ENCODE assay signal across 8 cellular contexts in the genomic region with DNA sequence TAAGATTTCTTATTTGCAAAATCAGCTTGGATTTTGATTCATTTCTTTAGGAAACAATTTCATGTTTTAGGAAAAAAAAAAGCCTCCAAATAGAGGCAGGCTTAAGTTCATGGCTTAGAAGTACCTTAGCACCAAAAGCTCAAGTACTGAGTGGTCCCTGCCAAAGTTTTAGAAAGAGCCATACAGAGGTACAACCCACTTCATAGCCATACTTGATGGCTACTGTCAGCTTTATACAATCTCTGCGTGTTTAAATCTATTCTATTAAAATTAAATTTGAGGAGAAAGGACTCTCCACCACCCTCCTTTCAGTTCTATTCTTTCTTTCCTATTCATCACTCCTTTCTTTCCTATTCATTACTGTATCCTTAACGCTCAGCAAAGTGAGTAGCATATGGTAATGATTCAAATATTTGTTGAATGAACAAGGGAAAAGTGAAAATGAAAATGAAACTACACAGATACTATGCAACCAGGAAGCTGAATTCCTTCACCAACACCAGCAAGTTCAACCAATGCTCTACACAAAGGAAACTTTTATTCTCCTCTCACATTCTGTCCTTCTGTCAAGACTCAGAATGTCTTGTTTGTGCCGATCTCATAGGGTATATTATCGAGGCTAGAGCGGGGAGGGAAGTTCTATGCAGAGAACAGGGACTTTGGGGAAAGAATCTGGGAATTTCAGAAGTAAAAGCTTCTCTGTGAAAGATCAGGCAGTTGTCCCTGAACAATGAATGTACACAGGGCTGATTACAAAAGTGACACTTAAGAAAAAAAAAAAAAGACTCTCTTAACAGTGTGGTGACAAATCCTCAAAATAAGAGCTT.
DNase-seq lines count a peak whose midpoint lies in the region; ATAC-seq and TF ChIP-seq lines count a peak whose summit lies in the region.

No MANE protein-coding gene starts in this region.

- peak overlapping the region; percentile 86 for H2AFZ ChIP-seq in fibroblast of lung (ENCODE audit: low read length)

- no peaks in the 10 kb centered on the region for H3K79me2 ChIP-seq in fibroblast of lung (ENCODE audit: control insufficient read depth, insufficient read depth, low read length)

- no peaks in the 10 kb centered on the region for H4K20me1 ChIP-seq in fibroblast of lung (ENCODE audit: control insufficient read depth, extremely low read depth, insufficient read depth, low read length)

- no peaks in the 10 kb centered on the region for H3K4me1 ChIP-seq in fibroblast of lung (ENCODE audit: control insufficient read depth, extremely low read depth, insufficient read depth, low read length)
- H3K4me1 ChIP-seq in rectal smooth muscle tissue (ENCODE audit: control insufficient read depth, insufficient read depth, low read length), result peaks cover 3% of the 10 kb centered on the region

- ATAC-seq in HG02973 (IDR thresholded peaks at IDR 0.05; ENCODE audit: unreplicated experiment), result peak; percentile 61
- ATAC-seq in SK-N-SH treated with all-trans-retinoic acid at 6 μM for 48 hours, result peak; percentile 84
- no peak for ATAC-seq in HG03045 (IDR thresholded peaks at IDR 0.05; ENCODE audit: unreplicated experiment)

- H3K27ac ChIP-seq in fibroblast of lung (ENCODE audit: insufficient read depth, low read length) (peak overlapping the region; percentile 53), rectal smooth muscle tissue (ENCODE audit: low read depth, low read length) (peak overlapping the region; percentile 44)

- no peaks in the 10 kb centered on the region for H3K36me3 ChIP-seq in fibroblast of lung (ENCODE audit: control insufficient read depth, insufficient read depth, low read length)
- no peaks in the 10 kb centered on the region for H3K36me3 ChIP-seq in rectal smooth muscle tissue (ENCODE audit: control insufficient read depth, insufficient read depth, low read length)

- H3K27me3 ChIP-seq in fibroblast of lung (ENCODE audit: control insufficient read depth, insufficient read depth, low read length) (no peaks in the 10 kb centered on the region), rectal smooth muscle tissue (ENCODE audit: control insufficient read depth, insufficient read depth, low read length) (no peaks in the 10 kb centered on the region)

- H3K9me3 ChIP-seq in fibroblast of lung (ENCODE audit: control insufficient read depth, insufficient read depth, low read depth, low read length), result no peaks in the 10 kb centered on the region

- peak overlapping the region; percentile 76 for H3K4me2 ChIP-seq in fibroblast of lung (ENCODE audit: extremely low read depth, insufficient read depth, low read length)

- DNase-seq in fibroblast of lung (ENCODE audit: low read depth in 2 of 2) (peak; percentile 59 to 61), head of caudate nucleus (no peak), occipital lobe (lab: John Stamatoyannopoulos, UW) (no peak)

- no peak for TF ChIP-seq CTCF in fibroblast of lung (conservative IDR thresholded peaks at IDR 0.05 in 1 of 2, IDR thresholded peaks at IDR 0.05 in 1 of 2; ENCODE audit: low read depth in 1 of 2, low read length in 2 of 2)

- H3K9ac ChIP-seq in fibroblast of lung (ENCODE audit: insufficient read depth, low read length) (no peak overlapping the region), rectal smooth muscle tissue (ENCODE audit: low read length) (no peak overlapping the region)

- H3K4me3 ChIP-seq in GM08714 (ENCODE audit: low read length) (peak overlapping the region; percentile 26; the same call in 1 of the 2 replicates), fibroblast of lung (replicated peaks in 1 of 4; ENCODE audit: control extremely low read depth in 1 of 4, insufficient read depth in 1 of 4, low read depth in 3 of 4, low read length in 4 of 4) (peak overlapping the region; percentile 16 to 52 (median 38)), rectal smooth muscle tissue (ENCODE audit: low read length) (peak overlapping the region; percentile 61)

- intact Hi-C loops in head of caudate nucleus (cut with DNase I), result no loop called here

TF ChIP-seq in SK-N-SH treated with all-trans-retinoic acid at 6 μM for 48 hours, 23 proteins besides CTCF, POLR2A, EP300 and RAD21:
- TF ChIP-seq, protein P1, sequence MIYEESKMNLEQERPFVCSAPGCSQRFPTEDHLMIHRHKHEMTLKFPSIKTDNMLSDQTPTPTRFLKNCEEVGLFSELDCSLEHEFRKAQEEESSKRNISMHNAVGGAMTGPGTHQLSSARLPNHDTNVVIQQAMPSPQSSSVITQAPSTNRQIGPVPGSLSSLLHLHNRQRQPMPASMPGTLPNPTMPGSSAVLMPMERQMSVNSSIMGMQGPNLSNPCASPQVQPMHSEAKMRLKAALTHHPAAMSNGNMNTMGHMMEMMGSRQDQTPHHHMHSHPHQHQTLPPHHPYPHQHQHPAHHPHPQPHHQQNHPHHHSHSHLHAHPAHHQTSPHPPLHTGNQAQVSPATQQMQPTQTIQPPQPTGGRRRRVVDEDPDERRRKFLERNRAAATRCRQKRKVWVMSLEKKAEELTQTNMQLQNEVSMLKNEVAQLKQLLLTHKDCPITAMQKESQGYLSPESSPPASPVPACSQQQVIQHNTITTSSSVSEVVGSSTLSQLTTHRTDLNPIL (CRISPR knock-in tag; IDR thresholded peaks at IDR 0.05; ENCODE audit: low read depth), result no peak
- TF ChIP-seq OSR1 (CRISPR knock-in tag; IDR thresholded peaks at IDR 0.05) (no peak), TOX (CRISPR knock-in tag; IDR thresholded peaks at IDR 0.05; ENCODE audit: borderline replicate concordance) (no peak), GLIS3 (CRISPR knock-in tag; IDR thresholded peaks at IDR 0.05) (no peak), CSDC2 (CRISPR knock-in tag; IDR thresholded peaks at IDR 0.05) (no peak), PPARA (CRISPR knock-in tag; IDR thresholded peaks at IDR 0.05; ENCODE audit: borderline replicate concordance) (no peak), ZNF70 (CRISPR knock-in tag; IDR thresholded peaks at IDR 0.05) (no peak), SNAI2 (CRISPR knock-in tag; IDR thresholded peaks at IDR 0.05) (no peak), ARNTL (CRISPR knock-in tag; IDR thresholded peaks at IDR 0.05; ENCODE audit: borderline replicate concordance, low read depth) (no peak), TCF4 (CRISPR knock-in tag; IDR thresholded peaks at IDR 0.05; ENCODE audit: borderline replicate concordance) (no peak), ESRRG (CRISPR knock-in tag; IDR thresholded peaks at IDR 0.05) (no peak), ISL1 (CRISPR knock-in tag; IDR thresholded peaks at IDR 0.05) (no peak), ZC3H10 (CRISPR knock-in tag; IDR thresholded peaks at IDR 0.05) (no peak), RARB (CRISPR knock-in tag; IDR thresholded peaks at IDR 0.05) (no peak)
- TF ChIP-seq, protein P2, sequence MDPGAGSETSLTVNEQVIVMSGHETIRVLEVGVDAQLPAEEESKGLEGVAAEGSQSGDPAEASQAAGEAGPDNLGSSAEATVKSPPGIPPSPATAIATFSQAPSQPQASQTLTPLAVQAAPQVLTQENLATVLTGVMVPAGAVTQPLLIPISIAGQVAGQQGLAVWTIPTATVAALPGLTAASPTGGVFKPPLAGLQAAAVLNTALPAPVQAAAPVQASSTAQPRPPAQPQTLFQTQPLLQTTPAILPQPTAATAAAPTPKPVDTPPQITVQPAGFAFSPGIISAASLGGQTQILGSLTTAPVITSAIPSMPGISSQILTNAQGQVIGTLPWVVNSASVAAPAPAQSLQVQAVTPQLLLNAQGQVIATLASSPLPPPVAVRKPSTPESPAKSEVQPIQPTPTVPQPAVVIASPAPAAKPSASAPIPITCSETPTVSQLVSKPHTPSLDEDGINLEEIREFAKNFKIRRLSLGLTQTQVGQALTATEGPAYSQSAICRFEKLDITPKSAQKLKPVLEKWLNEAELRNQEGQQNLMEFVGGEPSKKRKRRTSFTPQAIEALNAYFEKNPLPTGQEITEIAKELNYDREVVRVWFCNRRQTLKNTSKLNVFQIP (CRISPR knock-in tag; IDR thresholded peaks at IDR 0.05; ENCODE audit: borderline replicate concordance, low read depth), result no peak
- TF ChIP-seq, protein P3, sequence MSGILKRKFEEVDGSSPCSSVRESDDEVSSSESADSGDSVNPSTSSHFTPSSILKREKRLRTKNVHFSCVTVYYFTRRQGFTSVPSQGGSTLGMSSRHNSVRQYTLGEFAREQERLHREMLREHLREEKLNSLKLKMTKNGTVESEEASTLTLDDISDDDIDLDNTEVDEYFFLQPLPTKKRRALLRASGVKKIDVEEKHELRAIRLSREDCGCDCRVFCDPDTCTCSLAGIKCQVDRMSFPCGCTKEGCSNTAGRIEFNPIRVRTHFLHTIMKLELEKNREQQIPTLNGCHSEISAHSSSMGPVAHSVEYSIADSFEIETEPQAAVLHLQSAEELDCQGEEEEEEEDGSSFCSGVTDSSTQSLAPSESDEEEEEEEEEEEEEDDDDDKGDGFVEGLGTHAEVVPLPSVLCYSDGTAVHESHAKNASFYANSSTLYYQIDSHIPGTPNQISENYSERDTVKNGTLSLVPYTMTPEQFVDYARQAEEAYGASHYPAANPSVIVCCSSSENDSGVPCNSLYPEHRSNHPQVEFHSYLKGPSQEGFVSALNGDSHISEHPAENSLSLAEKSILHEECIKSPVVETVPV (CRISPR knock-in tag; IDR thresholded peaks at IDR 0.05), result no peak
- TF ChIP-seq, protein P4, sequence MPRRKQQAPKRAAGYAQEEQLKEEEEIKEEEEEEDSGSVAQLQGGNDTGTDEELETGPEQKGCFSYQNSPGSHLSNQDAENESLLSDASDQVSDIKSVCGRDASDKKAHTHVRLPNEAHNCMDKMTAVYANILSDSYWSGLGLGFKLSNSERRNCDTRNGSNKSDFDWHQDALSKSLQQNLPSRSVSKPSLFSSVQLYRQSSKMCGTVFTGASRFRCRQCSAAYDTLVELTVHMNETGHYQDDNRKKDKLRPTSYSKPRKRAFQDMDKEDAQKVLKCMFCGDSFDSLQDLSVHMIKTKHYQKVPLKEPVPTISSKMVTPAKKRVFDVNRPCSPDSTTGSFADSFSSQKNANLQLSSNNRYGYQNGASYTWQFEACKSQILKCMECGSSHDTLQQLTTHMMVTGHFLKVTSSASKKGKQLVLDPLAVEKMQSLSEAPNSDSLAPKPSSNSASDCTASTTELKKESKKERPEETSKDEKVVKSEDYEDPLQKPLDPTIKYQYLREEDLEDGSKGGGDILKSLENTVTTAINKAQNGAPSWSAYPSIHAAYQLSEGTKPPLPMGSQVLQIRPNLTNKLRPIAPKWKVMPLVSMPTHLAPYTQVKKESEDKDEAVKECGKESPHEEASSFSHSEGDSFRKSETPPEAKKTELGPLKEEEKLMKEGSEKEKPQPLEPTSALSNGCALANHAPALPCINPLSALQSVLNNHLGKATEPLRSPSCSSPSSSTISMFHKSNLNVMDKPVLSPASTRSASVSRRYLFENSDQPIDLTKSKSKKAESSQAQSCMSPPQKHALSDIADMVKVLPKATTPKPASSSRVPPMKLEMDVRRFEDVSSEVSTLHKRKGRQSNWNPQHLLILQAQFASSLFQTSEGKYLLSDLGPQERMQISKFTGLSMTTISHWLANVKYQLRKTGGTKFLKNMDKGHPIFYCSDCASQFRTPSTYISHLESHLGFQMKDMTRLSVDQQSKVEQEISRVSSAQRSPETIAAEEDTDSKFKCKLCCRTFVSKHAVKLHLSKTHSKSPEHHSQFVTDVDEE (CRISPR knock-in tag; IDR thresholded peaks at IDR 0.05), result no peak

Comparison
In these comparisons a context has a peak if more than half of its experiments do, and no peak if none do; other contexts are left out.
1. DNase-seq: peak in fibroblast of lung (2 of 2); none in head of caudate nucleus (0 of 42) and occipital lobe (single experiment).
2. Peak in every context shown above with its lines, with median percentiles within 50 percentile points of each other: H3K4me3 ChIP-seq.